ENCODE assay signal across 7 cellular contexts in genomic region chr6:176766-177165, GRCh38.
"Had no signal": no experiment of that assay in that cellular context is flagged by ENCODE, and none has a peak within 500 bp of the region (broad histone marks: within the 10 kb centered on the region; RNA-seq: fewer than 3 reads in every experiment).

No MANE protein-coding gene starts in this region.

- H3K27ac Mint-ChIP-seq: IgD-negative memory B cell had no signal

- H3K36me3 Mint-ChIP-seq: IgD-negative memory B cell had no signal

- ATAC-seq: HepG2 had no signal

- FAIRE-seq: HepG2, HTR-8/SVneo had no signal

- H3K4me3 Mint-ChIP-seq: IgD-negative memory B cell had no signal

- DNase-seq: IMR-90, KBM-7, KG1 had no signal

- H3K27ac ChIP-seq: HL-60 had no signal
